ENCODE assay signal across 1 cellular context in the genomic region with DNA sequence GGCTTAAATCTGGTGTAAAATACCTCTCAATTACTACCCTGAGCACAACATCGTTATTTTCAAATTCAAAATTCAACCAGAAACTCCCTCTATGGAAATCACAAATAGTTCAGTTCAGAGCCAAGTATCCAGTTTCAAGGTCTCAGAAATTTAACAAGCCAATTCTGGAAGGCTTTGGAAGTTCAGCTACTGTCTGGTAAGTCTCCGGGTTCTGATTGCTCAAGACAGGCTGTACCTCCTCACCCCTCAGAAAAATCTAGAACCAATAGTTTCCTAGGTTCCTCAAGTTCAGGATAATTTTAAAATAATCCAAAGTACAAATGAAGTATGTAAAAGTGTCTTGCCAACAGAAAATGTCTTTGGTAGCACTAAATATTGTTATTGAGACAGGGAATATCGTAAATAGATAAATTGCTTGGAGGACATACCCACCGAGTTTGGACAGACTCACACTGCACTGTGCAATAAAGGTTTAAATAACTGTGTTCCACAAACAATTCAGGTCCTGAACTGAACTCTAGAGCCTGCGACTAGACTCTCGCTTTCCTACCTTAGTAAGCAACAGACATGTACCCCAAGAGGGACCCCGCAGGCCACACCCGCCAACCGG.
TF ChIP-seq lines count a peak whose summit lies in the region.

No MANE protein-coding gene starts in this region.

TF ChIP-seq in A549, 52 proteins besides CTCF, POLR2A, EP300 and RAD21 (continued from another document):
- no peak for TF ChIP-seq SREBF2 (IDR thresholded peaks at IDR 0.05)
